In the genomic region with DNA sequence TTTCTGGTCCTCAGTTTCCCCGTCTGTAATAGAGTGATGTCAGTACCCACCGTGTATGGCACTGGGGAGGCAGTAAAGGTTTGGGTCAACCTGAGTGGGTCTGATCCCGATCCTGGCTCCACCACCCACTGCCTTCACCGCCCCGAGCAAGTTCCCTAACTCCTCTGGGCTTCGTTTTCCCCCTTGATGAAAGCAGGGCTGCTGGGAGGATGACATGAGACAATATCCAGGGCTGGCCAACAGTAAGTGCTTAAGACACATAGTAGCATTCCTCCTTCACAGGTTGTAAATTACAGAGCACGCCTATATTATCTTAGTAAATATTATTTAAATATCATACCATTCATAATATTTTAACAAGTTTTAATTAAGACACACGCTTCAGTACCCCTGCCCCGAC, we compare ENCODE assay signal across 1 cellular context.
TF ChIP-seq lines count a peak whose summit lies in the region.

No MANE protein-coding gene starts in this region.

TF ChIP-seq in IMR-90, 13 proteins besides CTCF, POLR2A, EP300 and RAD21:
- TF ChIP-seq MAZ (IDR thresholded peaks at IDR 0.05; ENCODE audit: borderline replicate concordance, low read depth, low read length) (no peak), NFE2L2 (IDR thresholded peaks at IDR 0.05; ENCODE audit: low read depth, low read length) (no peak)
- TF ChIP-seq, protein P1, sequence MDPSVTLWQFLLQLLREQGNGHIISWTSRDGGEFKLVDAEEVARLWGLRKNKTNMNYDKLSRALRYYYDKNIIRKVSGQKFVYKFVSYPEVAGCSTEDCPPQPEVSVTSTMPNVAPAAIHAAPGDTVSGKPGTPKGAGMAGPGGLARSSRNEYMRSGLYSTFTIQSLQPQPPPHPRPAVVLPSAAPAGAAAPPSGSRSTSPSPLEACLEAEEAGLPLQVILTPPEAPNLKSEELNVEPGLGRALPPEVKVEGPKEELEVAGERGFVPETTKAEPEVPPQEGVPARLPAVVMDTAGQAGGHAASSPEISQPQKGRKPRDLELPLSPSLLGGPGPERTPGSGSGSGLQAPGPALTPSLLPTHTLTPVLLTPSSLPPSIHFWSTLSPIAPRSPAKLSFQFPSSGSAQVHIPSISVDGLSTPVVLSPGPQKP (IDR thresholded peaks at IDR 0.05; ENCODE audit: borderline replicate concordance, low read depth, low read length), result no peak
